Comparison of ENCODE assay signal across 8 cellular contexts in genomic region chr19:48739400-48739825, GRCh38. TPM values are rescaled to one million over a fixed set of nuclear protein-coding genes. Genes with fewer than 3 reads are reported as not detected.
DNase-seq lines count a peak whose midpoint lies in the region; ATAC-seq and TF ChIP-seq lines count a peak whose summit lies in the region.

No MANE protein-coding gene starts in this region.

- peaks cover 34% of the 10 kb centered on the region for H3K4me1 ChIP-seq in BLaER1
- no peaks in the 10 kb centered on the region for H3K4me1 ChIP-seq in endocrine pancreas (ENCODE audit: control insufficient read depth, insufficient read depth, low read length)

- peaks cover 4% of the 10 kb centered on the region for H3K36me3 Mint-ChIP-seq in nephron (ENCODE audit: low read depth)

- H4K20me1 ChIP-seq in BLaER1: no peaks in the 10 kb centered on the region

- H3K4me3 ChIP-seq in BLaER1: peak overlapping the region; percentile 94
- peak overlapping the region; percentile 38; the same call in 1 of the 2 replicates for H3K4me3 ChIP-seq in Jurkat, Clone E6-1 (ENCODE audit: low read length)
- no peak overlapping the region for H3K4me3 ChIP-seq in endocrine pancreas (ENCODE audit: control insufficient read depth, insufficient read depth, low read length)

- peak overlapping the region; percentile 98 for H3K27ac ChIP-seq in BLaER1

- peak overlapping the region; percentile 99 for H3K4me2 ChIP-seq in BLaER1

- no peaks in the 10 kb centered on the region for H3K9me3 ChIP-seq in BLaER1
- H3K9me3 ChIP-seq in endocrine pancreas (ENCODE audit: control insufficient read depth, low read length): no peaks in the 10 kb centered on the region

- no peak overlapping the region for H3K27ac Mint-ChIP-seq in nephron

- H3K27me3 ChIP-seq in BLaER1 (no peaks in the 10 kb centered on the region), endocrine pancreas (ENCODE audit: control insufficient read depth, insufficient read depth, low read length) (no peaks in the 10 kb centered on the region)

- peaks cover 28% of the 10 kb centered on the region for H3K36me3 ChIP-seq in BLaER1
- H3K36me3 ChIP-seq in endocrine pancreas (ENCODE audit: control insufficient read depth, insufficient read depth, low read length): no peaks in the 10 kb centered on the region

- no peak for DNase-seq in Jurkat, Clone E6-1 (ENCODE audit: low read depth, low spot score)
- no peak for DNase-seq in activated CD4-positive, alpha-beta T cell treated with anti-CD3 and anti-CD28 coated beads for 1 hour

- peak overlapping the region; percentile 66 to 71 (median 70) for H3K4me3 Mint-ChIP-seq in nephron

- peaks cover 3% of the 10 kb centered on the region for H3K9me3 Mint-ChIP-seq in nephron

- H3K27me3 Mint-ChIP-seq in nephron (ENCODE audit: low read depth): peaks cover 20% of the 10 kb centered on the region

- ATAC-seq in HG03095 (IDR thresholded peaks at IDR 0.05; ENCODE audit: unreplicated experiment) (no peak), GM18502 (IDR thresholded peaks at IDR 0.05; ENCODE audit: poor library complexity, unreplicated experiment) (no peak), GM18517 (IDR thresholded peaks at IDR 0.05; ENCODE audit: unreplicated experiment) (no peak)

- peak overlapping the region; percentile 95 for H3K9ac ChIP-seq in BLaER1
- H3K9ac ChIP-seq in endocrine pancreas (ENCODE audit: control insufficient read depth, insufficient read depth, low read length): peak overlapping the region; percentile 84

- no peak for TF ChIP-seq CTCF in nephron (IDR thresholded peaks at IDR 0.05; ENCODE audit: unreplicated experiment in 3 of 3)

- H3K4me1 Mint-ChIP-seq in nephron: peaks cover 17% of the 10 kb centered on the region

RNA-seq across cellular contexts. Expression of gene RASIP1, which starts 1.0 kb away (rescaled TPM):
- polyA plus RNA-seq in Jurkat, Clone E6-1 (2012; ENCODE audit: insufficient read depth, insufficient read length): 2.2 TPM

RNA-seq across cellular contexts. Expression of gene IZUMO1, which starts 7.3 kb away (rescaled TPM):
- polyA plus RNA-seq in Jurkat, Clone E6-1 (2012; ENCODE audit: insufficient read depth, insufficient read length): 0.65 TPM

RNA-seq across cellular contexts. Expression of gene FUT1, which starts 13.0 kb away (rescaled TPM):
- polyA plus RNA-seq in Jurkat, Clone E6-1 (2012; ENCODE audit: insufficient read depth, insufficient read length): 0.22 TPM

RNA-seq across cellular contexts. Expression of gene FGF21, which starts 15.9 kb away (rescaled TPM):
- polyA plus RNA-seq in Jurkat, Clone E6-1 (2012; ENCODE audit: insufficient read depth, insufficient read length): not detected

RNA-seq across cellular contexts. Expression of gene MAMSTR, which starts 19.9 kb away (rescaled TPM):
- polyA plus RNA-seq in Jurkat, Clone E6-1 (2012; ENCODE audit: insufficient read depth, insufficient read length): 1.1 TPM
